Comparison of ENCODE assay signal across 17 cellular contexts in the genomic region with DNA sequence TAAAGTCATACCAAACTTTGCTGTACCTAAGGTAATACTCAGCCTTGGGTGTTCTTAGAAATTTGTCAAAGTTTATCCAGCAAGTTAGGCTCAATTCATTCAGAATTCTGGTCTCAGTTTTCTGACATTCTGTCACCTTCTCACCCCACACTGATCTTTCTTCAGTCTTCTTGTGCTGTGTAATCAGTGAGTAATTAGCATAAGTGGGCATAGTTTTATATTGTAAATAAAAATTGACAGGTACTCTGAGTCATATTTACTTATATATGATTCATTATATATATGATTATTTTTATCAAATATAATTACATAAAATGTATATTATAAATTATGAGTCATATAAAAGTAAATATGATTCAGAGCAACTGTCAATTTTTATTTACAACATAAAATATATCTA.
DNase-seq lines count a peak whose midpoint lies in the region; ATAC-seq, FAIRE-seq and TF ChIP-seq lines count a peak whose summit lies in the region.
"Had no signal": no experiment of that assay in that cellular context is flagged by ENCODE, and none has a peak within 500 bp of the region (broad histone marks: within the 10 kb centered on the region; RNA-seq: fewer than 3 reads in every experiment).

No MANE protein-coding gene starts in this region.

- no peaks in the 10 kb centered on the region for H3K9me2 ChIP-seq in PC-3 (replicated peaks; ENCODE audit: low read length)

- H3K27ac ChIP-seq in PC-3 (ENCODE audit: low read length): no peak overlapping the region
- H3K27ac ChIP-seq: HL-60 had no signal

- no peak for FAIRE-seq in bronchial epithelial cell (lab: Jason Lieb, UNC)

- H3K4me3 ChIP-seq in PC-3 (ENCODE audit: low read length): no peak overlapping the region
- no peak overlapping the region for H3K4me3 ChIP-seq in bronchial epithelial cell (ENCODE audit: low read depth, low read length)
- H3K4me3 ChIP-seq: HAP-1 had no signal

- POLR2A ChIA-PET in PC-3 (lab: Charles Lee; ENCODE audit: unreplicated experiment): no interaction called here

- H3K36me3 ChIP-seq in PC-3 (ENCODE audit: low read depth, low read length) (no peaks in the 10 kb centered on the region), bronchial epithelial cell (ENCODE audit: control insufficient read depth, insufficient read depth, low read length) (no peaks in the 10 kb centered on the region)
- H3K36me3 ChIP-seq: BE2C, HAP-1 had no signal

- H3K4me1 ChIP-seq in PC-3 (ENCODE audit: insufficient read depth, low read length): peaks cover 37% of the 10 kb centered on the region
- H3K4me1 ChIP-seq: BE2C, HAP-1 had no signal

- intact Hi-C loops in PC-3 (cut with micrococcal nuclease): loop anchor here (5.0 to 10.0 kb wide), 2 partner anchors 280 to 332 kb away; no protein-coding TSS in a partner anchor

- CTCF ChIA-PET in PC-3 (lab: Charles Lee): no interaction called here

- ATAC-seq in PC-3: peak; percentile 6; the same call in 1 of the 2 replicates

- no peaks in the 10 kb centered on the region for H3K27me3 ChIP-seq in PC-3 (ENCODE audit: low read length)
- no peaks in the 10 kb centered on the region for H3K27me3 ChIP-seq in bronchial epithelial cell (ENCODE audit: control insufficient read depth, insufficient read depth, low read length)
- H3K27me3 ChIP-seq: BE2C had no signal

- no peak overlapping the region for H2AFZ ChIP-seq in PC-3 (ENCODE audit: low read length)

- no peak for TF ChIP-seq CTCF in PC-3 (conservative IDR thresholded peaks at IDR 0.05; ENCODE audit: low read depth, low read length)
- no peak for TF ChIP-seq CTCF in bronchial epithelial cell (IDR thresholded peaks at IDR 0.05; ENCODE audit: insufficient read depth, low read length, severe bottlenecking)

- no peaks in the 10 kb centered on the region for H3K9me3 ChIP-seq in PC-3 (ENCODE audit: low read length)
- H3K9me3 ChIP-seq: BE2C, HAP-1 had no signal

- no peaks in the 10 kb centered on the region for H4K20me1 ChIP-seq in PC-3 (ENCODE audit: low read length)

- no peaks in the 10 kb centered on the region for H3K79me2 ChIP-seq in PC-3 (ENCODE audit: low read length)

- no peaks in the 10 kb centered on the region for H3F3A ChIP-seq in PC-3 (ENCODE audit: low read length, unreplicated experiment)

- H3K9ac ChIP-seq in PC-3 (ENCODE audit: low read length): no peak overlapping the region

- DNase-seq in DMS53 treated with DMSO at 0.1 percent for 48 hours (lab: John Stamatoyannopoulos, UW; ENCODE audit: unreplicated experiment) (peak; percentile 16), PC-3 (peak; percentile 73), bronchial epithelial cell (ENCODE audit: low read depth) (peak; percentile 80), myocyte (ENCODE audit: low read depth) (peak; percentile 7), NCI-H774 (lab: John Stamatoyannopoulos, UW) (no peak)
- DNase-seq in activated naive CD4-positive, alpha-beta T cell treated with anti-CD3 and anti-CD28 coated beads, Interleukin-2, amount 50 U/mL, for 16 hours: no peak
- no peak for DNase-seq in stimulated activated CD4-positive, alpha-beta T cell treated with anti-CD3 and anti-CD28 coated beads, Interleukin-2, amount 100 ng/mL, for 24 hours
- DNase-seq: BE2C; C1 segment of cervical spinal cord; CD4-positive, CD25-positive, alpha-beta regulatory T cell; CD8-positive, alpha-beta memory T cell; COR-L47; DMS 273 treated with DMSO at 0.1 percent for 48 hours; DMS79; GF-D8 had no signal

- BruUV-seq in PC-3 (replicated peaks; lab: Mats Ljungman, UMichigan): no TSS peak

- no peak overlapping the region for H3K4me2 ChIP-seq in PC-3 (ENCODE audit: low read length)

Comparison
In these comparisons a context has a peak if more than half of its experiments do, and no peak if none do; other contexts are left out.
1. DNase-seq: peak in DMS53 treated with DMSO at 0.1 percent for 48 hours (single experiment), PC-3 (single experiment), bronchial epithelial cell (single experiment) and myocyte (single experiment); none in NCI-H774 (single experiment), activated naive CD4-positive, alpha-beta T cell treated with anti-CD3 and anti-CD28 coated beads, Interleukin-2, amount 50 U/mL, for 16 hours (single experiment) and stimulated activated CD4-positive, alpha-beta T cell treated with anti-CD3 and anti-CD28 coated beads, Interleukin-2, amount 100 ng/mL, for 24 hours (0 of 2).